In the genomic region with DNA sequence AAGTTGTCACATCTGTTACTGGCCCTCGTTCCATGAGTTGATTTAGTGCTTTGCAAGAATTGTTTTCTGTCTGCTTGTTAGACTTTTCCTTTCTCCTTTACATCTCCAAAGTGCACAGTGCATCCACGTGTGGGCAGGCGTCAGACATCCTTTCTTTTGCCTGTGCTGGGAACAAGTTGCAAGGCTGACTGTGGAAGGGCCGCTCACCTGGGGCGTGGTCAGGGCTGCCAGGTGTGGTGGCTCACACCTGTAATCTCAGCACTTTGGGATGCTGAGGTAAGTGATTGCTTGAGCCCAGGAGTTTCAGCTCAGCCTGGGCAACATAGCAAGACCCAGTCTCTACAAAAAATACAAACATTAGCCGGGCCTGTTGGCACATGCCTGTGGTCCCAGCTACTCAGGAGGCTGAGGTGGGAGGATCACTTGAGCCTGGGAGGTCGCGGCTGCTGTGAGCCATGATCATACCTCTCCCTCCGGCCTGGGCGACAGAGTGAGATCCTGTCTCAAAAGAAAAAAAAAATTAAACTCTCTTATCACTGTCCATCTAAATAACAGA, we compare ENCODE assay signal across 19 cellular contexts. TPM values are rescaled to one million over a fixed set of nuclear protein-coding genes. Genes with fewer than 3 reads are reported as not detected.
DNase-seq lines count a peak whose midpoint lies in the region; ATAC-seq, FAIRE-seq and TF ChIP-seq lines count a peak whose summit lies in the region.
"Had no signal": no experiment of that assay in that cellular context is flagged by ENCODE, and none has a peak within 500 bp of the region (broad histone marks: within the 10 kb centered on the region; RNA-seq: fewer than 3 reads in every experiment).

No MANE protein-coding gene starts in this region.

- intact Hi-C loops in HepG2 (cut with micrococcal nuclease; ENCODE audit: unreplicated experiment) = no loop called here
- intact Hi-C loops in right lobe of liver (cut with DNase I) = no loop called here

- H3K27ac ChIP-seq in HepG2 (ENCODE audit: extremely low read length, insufficient read depth, low read length) (no peak overlapping the region), right lobe of liver (no peak overlapping the region), smooth muscle cell (ENCODE audit: low read depth) (no peak overlapping the region)
- H3K27ac ChIP-seq: Peyer's patch had no signal

- TF ChIP-seq RAD21 in HepG2 (CRISPR knock-in tag; IDR thresholded peaks at IDR 0.05) = no peak

- 94% methylated on average over 10 of the region's 10 CpGs for WGBS in HepG2 (ENCODE audit: low lambda C conversion rate)
- 83% methylated on average over 3 of the region's 10 CpGs for WGBS in right lobe of liver (ENCODE audit: insufficient coverage, low coverage, low lambda C conversion rate, missing lambda C conversion rate)
- 94% methylated on average over 10 of the region's 10 CpGs for WGBS in smooth muscle cell (ENCODE audit: low lambda C conversion rate)

- no peak overlapping the region for H3K4me3 ChIP-seq in HepG2 (replicated peaks in 1 of 3; ENCODE audit: insufficient read depth in 1 of 3, low read depth in 2 of 3, low read length in 3 of 3)
- no peak overlapping the region for H3K4me3 ChIP-seq in right lobe of liver
- no peak overlapping the region for H3K4me3 ChIP-seq in smooth muscle cell
- H3K4me3 ChIP-seq: A549, Peyer's patch had no signal

- no peaks in the 10 kb centered on the region for H4K20me1 ChIP-seq in HepG2 (ENCODE audit: insufficient read depth, low read length)
- H4K20me1 ChIP-seq in smooth muscle cell (ENCODE audit: low read depth) = peaks cover 94% of the 10 kb centered on the region

- POLR2A ChIA-PET in HepG2 (lab: Yijun Ruan, JAX) = no interaction called here

- DNase-seq in HepG2 (ENCODE audit: low spot score) (no peak), right lobe of liver (no peak), neural crest cell (ENCODE audit: low read depth, low spot score) (no peak), DMS79 treated with DMSO at 0.1 percent for 48 hours (lab: John Stamatoyannopoulos, UW) (no peak), germinal center (ENCODE audit: low spot score) (no peak), smooth muscle cell (lab: John Stamatoyannopoulos, UW; ENCODE audit: unreplicated experiment) (no peak)
- DNase-seq: C1 segment of cervical spinal cord; CD8-positive, alpha-beta memory T cell; KBM-7; NCI-H1105; NCI-H2081; NCI-H2171 treated with DMSO at 0.1 percent for 48 hours; NCI-H446; NCI-H69; Peyer's patch had no signal

- TF ChIP-seq CTCF in HepG2 (CRISPR knock-in tag; IDR thresholded peaks at IDR 0.05) (no peak), right lobe of liver (IDR thresholded peaks at IDR 0.05) (no peak), brain (conservative IDR thresholded peaks at IDR 0.05) (no peak), neural crest cell (conservative IDR thresholded peaks at IDR 0.05) (no peak), smooth muscle cell (IDR thresholded peaks at IDR 0.05; ENCODE audit: borderline replicate concordance, insufficient read depth, poor library complexity, severe bottlenecking) (no peak)

- H3F3A ChIP-seq in smooth muscle cell (ENCODE audit: low read depth) = no peaks in the 10 kb centered on the region

- peaks cover 10% of the 10 kb centered on the region for H3K79me2 ChIP-seq in HepG2 (ENCODE audit: insufficient read depth, low read length)
- H3K79me2 ChIP-seq in smooth muscle cell (ENCODE audit: low read depth) = peaks cover 10% of the 10 kb centered on the region

- H3K27ac Mint-ChIP-seq in brain (peak overlapping the region; percentile 79 to 97 (median 81)), neural crest cell (ENCODE audit: unreplicated experiment) (peak overlapping the region; percentile 51)

- no peak for ATAC-seq in HepG2
- no peak for ATAC-seq in right lobe of liver
- ATAC-seq: A549 had no signal

- H2AFZ ChIP-seq in HepG2 (ENCODE audit: low read length) (no peak overlapping the region), smooth muscle cell (ENCODE audit: low read depth) (no peak overlapping the region)

- H3K9me3 Mint-ChIP-seq in brain (peaks cover 0 to 23% (median 4%) of the 10 kb centered on the region in 5 experiments), neural crest cell (no peaks in the 10 kb centered on the region)
- H3K9me3 Mint-ChIP-seq: CD8-positive, alpha-beta memory T cell had no signal

- H3K27me3 ChIP-seq in HepG2 (ENCODE audit: control insufficient read depth in 1 of 2, insufficient read depth in 2 of 2, low read length in 2 of 2) (no peaks in the 10 kb centered on the region), right lobe of liver (no peaks in the 10 kb centered on the region), smooth muscle cell (ENCODE audit: low read depth) (no peaks in the 10 kb centered on the region)
- H3K27me3 ChIP-seq: Peyer's patch had no signal

- H3K4me3 Mint-ChIP-seq in brain = peak overlapping the region in 1 of 5 experiments; percentile 17
- H3K4me3 Mint-ChIP-seq in neural crest cell = no peak overlapping the region
- H3K4me3 Mint-ChIP-seq: CD8-positive, alpha-beta memory T cell had no signal

- no peaks in the 10 kb centered on the region for H3K9me3 ChIP-seq in HepG2 (ENCODE audit: low read length)
- no peaks in the 10 kb centered on the region for H3K9me3 ChIP-seq in right lobe of liver
- no peaks in the 10 kb centered on the region for H3K9me3 ChIP-seq in smooth muscle cell (replicated peaks; ENCODE audit: low read depth)
- H3K9me3 ChIP-seq: A549, Peyer's patch had no signal

- TF ChIP-seq EP300 in HepG2 (IDR thresholded peaks at IDR 0.05; ENCODE audit: low read depth in 2 of 2, low read length in 2 of 2) = no peak
- no peak for TF ChIP-seq EP300 in HepG2 (CRISPR knock-in tag; IDR thresholded peaks at IDR 0.05; ENCODE audit: borderline replicate concordance)

- no TSS peak for BruUV-seq in HepG2 (replicated peaks; lab: Mats Ljungman, UMichigan)

- H3K4me1 ChIP-seq in HepG2 (ENCODE audit: insufficient read depth, low read length) = peaks cover 27% of the 10 kb centered on the region
- H3K4me1 ChIP-seq in right lobe of liver = peaks cover 0 to 3% (median 0%) of the 10 kb centered on the region in 4 donors
- H3K4me1 ChIP-seq in smooth muscle cell (ENCODE audit: low read depth) = no peaks in the 10 kb centered on the region
- H3K4me1 ChIP-seq: Peyer's patch had no signal

- CTCF ChIA-PET in HepG2 (lab: Yijun Ruan, JAX; ENCODE audit: low intra/inter-chr PET ratio, low total read pairs) = no interaction called here

- FAIRE-seq in HepG2 (lab: Jason Lieb, UNC) = no peak
- FAIRE-seq: A549, GM12892, H1 had no signal

- in situ Hi-C loops in HepG2 (cut with HindIII; ENCODE audit: extremely low pct_ligation_motif_present, low pct_unique_long_range_greater_than_20kb) = no loop called here

- no peak overlapping the region for H3K4me2 ChIP-seq in HepG2 (ENCODE audit: low read depth, low read length)
- H3K4me2 ChIP-seq in smooth muscle cell = no peak overlapping the region
- H3K4me2 ChIP-seq: A549 had no signal

- H3K27me3 Mint-ChIP-seq in brain (no peaks in the 10 kb centered on the region), neural crest cell (ENCODE audit: low read depth) (no peaks in the 10 kb centered on the region)

- no peak for TF ChIP-seq POLR2A in HepG2 (IDR thresholded peaks at IDR 0.05; ENCODE audit: insufficient read depth in 1 of 2, low read depth in 2 of 2, low read length in 2 of 2)
- TF ChIP-seq POLR2A in right lobe of liver (IDR thresholded peaks at IDR 0.05) = no peak

- H3K36me3 ChIP-seq in HepG2 (replicated peaks in 1 of 2; ENCODE audit: control insufficient read depth in 1 of 2, insufficient read depth in 2 of 2, low read length in 2 of 2) (peaks cover 2 to 11% of the 10 kb centered on the region in 2 experiments; a peak in 2 of 5 replicates), right lobe of liver (no peaks in the 10 kb centered on the region), smooth muscle cell (ENCODE audit: low read depth) (no peaks in the 10 kb centered on the region)

- H3K9ac ChIP-seq in HepG2 (ENCODE audit: insufficient read depth, low read depth, low read length) (no peak overlapping the region), smooth muscle cell (ENCODE audit: low read depth) (no peak overlapping the region)

- H3K4me1 Mint-ChIP-seq in brain (peaks cover 64% of the 10 kb centered on the region), neural crest cell (peaks cover 40% of the 10 kb centered on the region)

- peaks cover 40% of the 10 kb centered on the region for H3K36me3 Mint-ChIP-seq in brain
- peaks cover 7% of the 10 kb centered on the region for H3K36me3 Mint-ChIP-seq in neural crest cell (ENCODE audit: low read depth)

TF ChIP-seq in HepG2, 621 proteins besides CTCF, POLR2A, EP300 and RAD21 (continues in another document):
- TF ChIP-seq ZNF121 (CRISPR knock-in tag; IDR thresholded peaks at IDR 0.05) (peak; percentile 56; the same call in 1 of the 2 replicates), CEBPG (CRISPR knock-in tag; IDR thresholded peaks at IDR 0.05) (no peak)

RNA-seq across cellular contexts. Expression of gene RGS12, which starts 46.2 kb away (rescaled TPM):
- 18.2 and 21.0 TPM in 2 replicates for total RNA-seq in HepG2 (2016; rRNA removed; fragmentation: Illumina TruSeq; extraction: Trizol)
- 9.3 and 11.0 TPM in 2 replicates for total RNA-seq in HepG2 (2016; cell fraction: cytosol; rRNA removed; fragmentation: Illumina TruSeq; extraction: Trizol; ENCODE audit: low read depth)
- 16.0 and 24.7 TPM in 2 replicates for total RNA-seq in HepG2 (2016; cell fraction: insoluble cytoplasmic fraction; rRNA removed; fragmentation: Illumina TruSeq; extraction: Trizol)
- 16.1 and 18.9 TPM in 2 replicates for total RNA-seq in HepG2 (2016; cell fraction: membrane; rRNA removed; fragmentation: Illumina TruSeq; extraction: Trizol)
- 21.7 and 25.1 TPM in 2 replicates for total RNA-seq in HepG2 (2016; cell fraction: nucleus; rRNA removed; fragmentation: Illumina TruSeq; extraction: Trizol)
- polyA plus RNA-seq in HepG2 (2011; rRNA removed) = 27.7 and 35.5 TPM in 2 replicates
- 11.1 and 23.9 TPM in 2 replicates for polyA plus RNA-seq in HepG2 (2011; cell fraction: cytosol; rRNA removed)
- polyA plus RNA-seq in HepG2 (2011; cell fraction: nucleus; rRNA removed) = 115 and 118 TPM in 2 replicates
- polyA plus RNA-seq in HepG2 (2012) = 37.4 and 43.4 TPM in 2 replicates
- polyA plus RNA-seq in HepG2 (2016; cell fraction: cytosol; fragmentation: Illumina TruSeq; extraction: Trizol; ENCODE audit: low read depth) = 2.0 and 3.4 TPM in 2 replicates
- polyA plus RNA-seq in HepG2 (2016; cell fraction: insoluble cytoplasmic fraction; fragmentation: Illumina TruSeq; extraction: Trizol; ENCODE audit: low read depth) = 17.8 and 20.5 TPM in 2 replicates
- 5.5 and 5.6 TPM in 2 replicates for polyA plus RNA-seq in HepG2 (2016; cell fraction: membrane; fragmentation: Illumina TruSeq; extraction: Trizol; ENCODE audit: low read depth)
- polyA plus RNA-seq in HepG2 (2016; cell fraction: nucleus; fragmentation: Illumina TruSeq; extraction: Trizol; ENCODE audit: insufficient read depth, low read depth) = 51.0 and 56.7 TPM in 2 replicates
- 4.5 and 52.2 TPM in 2 replicates for polyA minus RNA-seq in HepG2 (2011; rRNA and poly(A)+ RNA removed; ENCODE audit: low replicate concordance)
- 14.2 and 24.5 TPM in 2 replicates for polyA minus RNA-seq in HepG2 (2011; cell fraction: cytosol; rRNA and poly(A)+ RNA removed)
- polyA minus RNA-seq in HepG2 (2011; cell fraction: nucleus; rRNA and poly(A)+ RNA removed) = 45.0 and 59.1 TPM in 2 replicates
- total RNA-seq in right lobe of liver = 10 to 100 TPM; 15.0 to 29.6 (median 22.1) TPM
- 59.4 TPM for polyA plus RNA-seq in brain (ENCODE audit: insufficient read depth, low read depth, low replicate concordance)
- total RNA-seq in neural crest cell = 60.4 and 69.5 TPM in 2 replicates
- 13.0 and 28.5 TPM in 2 replicates for total RNA-seq in smooth muscle cell
- 20.5 and 38.7 TPM in 2 replicates for polyA plus RNA-seq in smooth muscle cell
